30 cellular contexts compared by ENCODE assay signal in the genomic region with DNA sequence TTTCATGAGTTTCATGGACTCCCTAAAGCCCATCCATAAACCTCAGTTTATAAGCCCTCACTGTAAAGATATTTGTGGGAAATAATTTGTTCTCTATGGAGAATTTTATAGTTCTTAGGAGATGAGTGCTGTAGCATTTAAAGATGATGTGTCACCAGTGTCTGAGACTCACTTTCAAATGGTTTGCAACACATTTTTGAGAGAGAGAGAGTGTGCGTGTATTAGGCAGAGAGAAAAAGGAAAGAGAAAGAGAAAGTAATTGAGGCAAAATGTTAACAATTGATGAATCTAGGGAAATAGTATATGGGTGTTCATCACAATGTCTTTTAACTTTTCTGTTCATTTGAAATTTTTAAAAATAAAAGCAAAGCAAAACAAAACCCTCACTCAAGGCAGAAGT.
DNase-seq lines count a peak whose midpoint lies in the region; ATAC-seq and TF ChIP-seq lines count a peak whose summit lies in the region.
"Had no signal": no experiment of that assay in that cellular context is flagged by ENCODE, and none has a peak within 500 bp of the region (broad histone marks: within the 10 kb centered on the region; RNA-seq: fewer than 3 reads in every experiment).

No MANE protein-coding gene starts in this region.

- no peak overlapping the region for H3K18ac ChIP-seq in H9 (ENCODE audit: insufficient read length, low read depth, low read length)

- H3K4me3 Mint-ChIP-seq in H9: no peak overlapping the region
- H3K4me3 Mint-ChIP-seq: activated B cell treated with CpG ODN at 0.5 μM for 24 hours; activated naive CD4-positive, alpha-beta T cell treated with anti-CD3 and anti-CD28 coated beads for 36 hours; immature natural killer cell; stimulated activated memory B cell treated with anti-CD40 and anti-IgM and Interleukin-4, amounts not matched to agents 10 μg/mL and 1 μg/mL and 100 μg/mL, for 72 hours had no signal

- H3K36me3 Mint-ChIP-seq in H9 (ENCODE audit: insufficient read depth in 1 of 3, low read depth in 3 of 3): no peaks in the 10 kb centered on the region; a peak in 1 of 7 replicates
- H3K36me3 Mint-ChIP-seq: immature natural killer cell; naive B cell; stimulated activated memory B cell treated with anti-CD40 and anti-IgM and Interleukin-4, amounts not matched to agents 10 μg/mL and 1 μg/mL and 100 μg/mL, for 72 hours had no signal

- H3K79me2 ChIP-seq in H9 (ENCODE audit: insufficient read depth, low read length): no peaks in the 10 kb centered on the region

- H2BK120ac ChIP-seq in H9 (ENCODE audit: low read depth, low read length, poor library complexity, severe bottlenecking): no peak overlapping the region

- no peak for TF ChIP-seq CTCF in H9 (conservative IDR thresholded peaks at IDR 0.05)

- DNase-seq in GM03348 (ENCODE audit: low spot score): peak; percentile 12
- DNase-seq in OCI-M1 (lab: John Stamatoyannopoulos, UW): peak; percentile 49
- peak; percentile 16 for DNase-seq in iris pigment epithelial cell (ENCODE audit: low read depth)
- DNase-seq in H9: no peak
- DNase-seq in hepatic stellate cell (ENCODE audit: low spot score): no peak
- DNase-seq in left lobe of liver (ENCODE audit: low spot score): no peak
- DNase-seq: activated B cell treated with CpG ODN at 0.5 μM for 24 hours; activated naive CD4-positive, alpha-beta T cell treated with anti-CD3 and anti-CD28 coated beads for 36 hours; amygdala; DMS79; effector CD4-positive, alpha-beta T cell; GOT3; hippocampal formation; immature natural killer cell; left ventricle myocardium inferior; MG63; naive B cell; NCI-H1105 treated with DMSO at 0.1 percent for 48 hours; NCI-H2029; NCI-H526 treated with DMSO at 0.1 percent for 48 hours; sigmoid colon; stimulated activated CD4-positive, alpha-beta T cell treated with anti-CD3 and anti-CD28 coated beads, Interleukin-4, amount 100 ng/mL, for 4 hours; T1000; upper lobe of left lung had no signal

- H2AFZ ChIP-seq in H9 (ENCODE audit: low read length): no peak overlapping the region

- no peak overlapping the region for H4K8ac ChIP-seq in H9 (replicated peaks; ENCODE audit: insufficient read length, low read depth, low read length)

- H2AK5ac ChIP-seq in H9 (ENCODE audit: insufficient read length, low read length): no peak overlapping the region

- H3K4me1 Mint-ChIP-seq in H9: peaks cover 1% of the 10 kb centered on the region in 2 experiments; a peak in 1 of 4 replicates
- H3K4me1 Mint-ChIP-seq: activated B cell treated with CpG ODN at 0.5 μM for 24 hours; immature natural killer cell; naive B cell; stimulated activated memory B cell treated with anti-CD40 and anti-IgM and Interleukin-4, amounts not matched to agents 10 μg/mL and 1 μg/mL and 100 μg/mL, for 72 hours had no signal

- H3K14ac ChIP-seq in H9 (ENCODE audit: insufficient read depth, low read length): no peak overlapping the region

- H3K27me3 Mint-ChIP-seq in H9 (ENCODE audit: low read depth): peaks cover 2% of the 10 kb centered on the region

- H3K23ac ChIP-seq in H9 (ENCODE audit: insufficient read length, low read depth, low read length): no peak overlapping the region

- no peak overlapping the region for H2BK15ac ChIP-seq in H9 (ENCODE audit: low read depth, low read length)

- no peaks in the 10 kb centered on the region for H3K27me3 ChIP-seq in H9 (ENCODE audit: insufficient read depth, low read length)
- H3K27me3 ChIP-seq: BLaER1 treated with 17β-estradiol and CSF1 and Interleukin-3, amounts not matched to agents 10 nM and 100 nM; foreskin keratinocyte; MG63; sigmoid colon; upper lobe of left lung had no signal

- H3K27ac Mint-ChIP-seq in H9: no peak overlapping the region
- H3K27ac Mint-ChIP-seq: activated B cell treated with CpG ODN at 0.5 μM for 24 hours; activated naive CD4-positive, alpha-beta T cell treated with anti-CD3 and anti-CD28 coated beads for 36 hours; immature natural killer cell; stimulated activated memory B cell treated with anti-CD40 and anti-IgM and Interleukin-4, amounts not matched to agents 10 μg/mL and 1 μg/mL and 100 μg/mL, for 72 hours had no signal

- H3K4ac ChIP-seq in H9 (ENCODE audit: low read depth, low read length): no peak overlapping the region

- H3K9me3 ChIP-seq in H9 (ENCODE audit: control insufficient read depth, low read depth, low read length): no peaks in the 10 kb centered on the region
- H3K9me3 ChIP-seq: left ventricle myocardium inferior, MG63, neutrophil, sigmoid colon, upper lobe of left lung had no signal

- no peak overlapping the region for H3K56ac ChIP-seq in H9 (ENCODE audit: insufficient read length, low read depth, low read length)

- H3K4me2 ChIP-seq in H9 (ENCODE audit: insufficient read depth, insufficient read length, low read length): no peak overlapping the region
- H3K4me2 ChIP-seq: BLaER1 treated with 17β-estradiol and CSF1 and Interleukin-3, amounts not matched to agents 10 nM and 100 nM had no signal

- WGBS in H9 (ENCODE audit: extremely low coverage, insufficient read length, low lambda C conversion rate): no CpG with 5 or more reads among the region's 1 CpG

- H2BK20ac ChIP-seq in H9 (ENCODE audit: low read depth, low read length, poor library complexity, severe bottlenecking): no peak overlapping the region

- H2BK12ac ChIP-seq in H9 (ENCODE audit: insufficient read length, low read depth, low read length): no peak overlapping the region

- H3K4me1 ChIP-seq in H9 (ENCODE audit: insufficient read depth, low read length): no peaks in the 10 kb centered on the region
- H3K4me1 ChIP-seq: BLaER1 treated with 17β-estradiol and CSF1 and Interleukin-3, amounts not matched to agents 10 nM and 100 nM; left ventricle myocardium inferior; sigmoid colon; upper lobe of left lung had no signal

- H3T11ph ChIP-seq in H9 (ENCODE audit: low read length): no peak overlapping the region

- H3K9me3 Mint-ChIP-seq in H9: no peaks in the 10 kb centered on the region
- H3K9me3 Mint-ChIP-seq: activated B cell treated with CpG ODN at 0.5 μM for 24 hours; activated naive CD4-positive, alpha-beta T cell treated with anti-CD3 and anti-CD28 coated beads for 36 hours; naive B cell; stimulated activated memory B cell treated with anti-CD40 and anti-IgM and Interleukin-4, amounts not matched to agents 10 μg/mL and 1 μg/mL and 100 μg/mL, for 72 hours had no signal

- no peak overlapping the region for H3K27ac ChIP-seq in H9 (ENCODE audit: insufficient read length, low read depth, low read length)
- H3K27ac ChIP-seq: BLaER1 treated with 17β-estradiol and CSF1 and Interleukin-3, amounts not matched to agents 10 nM and 100 nM; foreskin keratinocyte; left ventricle myocardium inferior; neutrophil; sigmoid colon; upper lobe of left lung had no signal

- no peaks in the 10 kb centered on the region for H4K20me1 ChIP-seq in H9 (ENCODE audit: control insufficient read depth, insufficient read depth, insufficient read length)
- H4K20me1 ChIP-seq: BLaER1 treated with 17β-estradiol and CSF1 and Interleukin-3, amounts not matched to agents 10 nM and 100 nM had no signal

- H3K9ac ChIP-seq in H9 (ENCODE audit: extremely low read depth, insufficient read length, low read length): no peak overlapping the region
- H3K9ac ChIP-seq: BLaER1 treated with 17β-estradiol and CSF1 and Interleukin-3, amounts not matched to agents 10 nM and 100 nM had no signal

- H4K5ac ChIP-seq in H9 (ENCODE audit: insufficient read length, low read depth, low read length): no peak overlapping the region

- ATAC-seq in GM21619 (IDR thresholded peaks at IDR 0.05; ENCODE audit: unreplicated experiment) (peak; percentile 58), HG03354 (IDR thresholded peaks at IDR 0.05; ENCODE audit: poor library complexity, severe bottlenecking, unreplicated experiment) (no peak), left lobe of liver (no peak)
- ATAC-seq: foreskin keratinocyte; stimulated activated memory B cell treated with anti-CD40 and anti-IgM and Interleukin-4, amounts not matched to agents 10 μg/mL and 1 μg/mL and 100 μg/mL, for 72 hours had no signal

- no peak overlapping the region for H2BK5ac ChIP-seq in H9 (ENCODE audit: insufficient read length, low read length)

- H3K79me1 ChIP-seq in H9 (ENCODE audit: insufficient read depth, low read depth, low read length, poor library complexity, severe bottlenecking): no peaks in the 10 kb centered on the region

- H4K91ac ChIP-seq in H9 (ENCODE audit: insufficient read length, low read depth, low read length): no peak overlapping the region

- H3K23me2 ChIP-seq in H9 (ENCODE audit: insufficient read length, low read depth, low read length, poor library complexity, severe bottlenecking): no peaks in the 10 kb centered on the region

Comparison
In these comparisons a context has a peak if more than half of its experiments do, and no peak if none do; other contexts are left out.
1. DNase-seq: peak in GM03348 (single experiment), OCI-M1 (single experiment) and iris pigment epithelial cell (single experiment); none in H9 (single experiment), hepatic stellate cell (single experiment) and left lobe of liver (single experiment).